13 cellular contexts compared by ENCODE assay signal in genomic region chr18:52953435-52953834, GRCh38.
A peak's percentile ranks its signal among the peaks of the same experiment; 100 is the strongest.
DNase-seq lines count a peak whose midpoint lies in the region; ATAC-seq and TF ChIP-seq lines count a peak whose summit lies in the region.
"Had no signal": no experiment of that assay in that cellular context is flagged by ENCODE, and none has a peak within 500 bp of the region (broad histone marks: within the 10 kb centered on the region; RNA-seq: fewer than 3 reads in every experiment).

No MANE protein-coding gene starts in this region.

- TF ChIP-seq CTCF in GM23338 (conservative IDR thresholded peaks at IDR 0.05; ENCODE audit: low read depth in 2 of 2) (no peak), hepatocyte (IDR thresholded peaks at IDR 0.05; ENCODE audit: poor library complexity) (no peak)

- no peaks in the 10 kb centered on the region for H3K36me3 ChIP-seq in GM23338 (ENCODE audit: insufficient read depth)
- H3K36me3 ChIP-seq in hepatocyte (replicated peaks; ENCODE audit: insufficient read depth, low read depth), result no peaks in the 10 kb centered on the region
- H3K36me3 ChIP-seq: BE2C had no signal

- 19% methylated on average over 3 of the region's 3 CpGs for WGBS in hepatocyte (ENCODE audit: low lambda C conversion rate, missing lambda C conversion rate)

- H3K27ac Mint-ChIP-seq in GM23338, result no peak overlapping the region
- H3K27ac Mint-ChIP-seq: CD4-positive, CD25-positive, alpha-beta regulatory T cell; CD8-positive, alpha-beta memory T cell had no signal

- DNase-seq in GM23338 (ENCODE audit: low spot score) (no peak), hepatocyte (ENCODE audit: low spot score) (no peak), midbrain (lab: John Stamatoyannopoulos, UW) (peak; percentile 1), NCI-H510A (lab: John Stamatoyannopoulos, UW) (no peak), HUDEP-2 (lab: John Stamatoyannopoulos, UW; ENCODE audit: unreplicated experiment in 76 of 76) (no peak)
- DNase-seq: BE2C; C1 segment of cervical spinal cord; CD4-positive, CD25-positive, alpha-beta regulatory T cell; CD8-positive, alpha-beta memory T cell; COR-L47; GOT3; H9 had no signal

- H3K9me3 Mint-ChIP-seq in GM23338, result no peaks in the 10 kb centered on the region
- H3K9me3 Mint-ChIP-seq: H9 had no signal

- no peaks in the 10 kb centered on the region for H3K36me3 Mint-ChIP-seq in GM23338 (ENCODE audit: low read depth)
- H3K36me3 Mint-ChIP-seq: CD4-positive, CD25-positive, alpha-beta regulatory T cell; CD8-positive, alpha-beta memory T cell had no signal

- H3K4me1 ChIP-seq in GM23338 (ENCODE audit: insufficient read depth) (no peaks in the 10 kb centered on the region), hepatocyte (ENCODE audit: insufficient read depth) (no peaks in the 10 kb centered on the region)
- H3K4me1 ChIP-seq: BE2C had no signal

- H3F3A ChIP-seq in GM23338 (replicated peaks; ENCODE audit: low read depth), result no peaks in the 10 kb centered on the region

- H3K27me3 ChIP-seq in GM23338 (ENCODE audit: insufficient read depth), result no peaks in the 10 kb centered on the region
- H3K27me3 ChIP-seq in hepatocyte, result no peaks in the 10 kb centered on the region
- H3K27me3 ChIP-seq: BE2C had no signal

- H3K4me3 ChIP-seq in GM23338 (no peak overlapping the region), hepatocyte (no peak overlapping the region)

- no peak overlapping the region for H3K27ac ChIP-seq in GM23338 (ENCODE audit: low read depth)
- no peak overlapping the region for H3K27ac ChIP-seq in hepatocyte

- no peak overlapping the region for H3K4me3 Mint-ChIP-seq in GM23338
- H3K4me3 Mint-ChIP-seq: CD4-positive, CD25-positive, alpha-beta regulatory T cell; CD8-positive, alpha-beta memory T cell; H9 had no signal

- H3K9me3 ChIP-seq in hepatocyte (ENCODE audit: low read depth), result no peaks in the 10 kb centered on the region
- H3K9me3 ChIP-seq: BE2C had no signal

- no peaks in the 10 kb centered on the region for H4K20me1 ChIP-seq in GM23338 (replicated peaks; ENCODE audit: insufficient read depth)
- no peaks in the 10 kb centered on the region for H4K20me1 ChIP-seq in hepatocyte (ENCODE audit: insufficient read depth, poor library complexity, severe bottlenecking)

- H2AFZ ChIP-seq in GM23338, result peak overlapping the region; percentile 45; the same call in 1 of the 2 replicates
- no peak overlapping the region for H2AFZ ChIP-seq in hepatocyte

- ATAC-seq in GM23338, result no peak
- ATAC-seq in GM21526 (IDR thresholded peaks at IDR 0.05; ENCODE audit: low FRiP score, unreplicated experiment), result no peak

- H3K4me1 Mint-ChIP-seq in GM23338, result no peaks in the 10 kb centered on the region
- H3K4me1 Mint-ChIP-seq: CD4-positive, CD25-positive, alpha-beta regulatory T cell; CD8-positive, alpha-beta memory T cell; H9 had no signal

- peaks cover 2% of the 10 kb centered on the region for H3K27me3 Mint-ChIP-seq in GM23338 (ENCODE audit: insufficient read depth, low read depth, poor library complexity)
- H3K27me3 Mint-ChIP-seq: CD4-positive, CD25-positive, alpha-beta regulatory T cell; CD8-positive, alpha-beta memory T cell had no signal

- H3K4me2 ChIP-seq in GM23338 (no peak overlapping the region), hepatocyte (peak overlapping the region; percentile 4)

- no peaks in the 10 kb centered on the region for H3K79me2 ChIP-seq in GM23338 (replicated peaks; ENCODE audit: insufficient read depth)
- H3K79me2 ChIP-seq in hepatocyte, result no peaks in the 10 kb centered on the region

- H3K9me2 ChIP-seq in GM23338 (ENCODE audit: insufficient read depth) (no peaks in the 10 kb centered on the region), hepatocyte (replicated peaks; ENCODE audit: insufficient read depth) (no peaks in the 10 kb centered on the region)

TF ChIP-seq in GM23338, 12 proteins besides CTCF, POLR2A, EP300 and RAD21 (continues in another document):
- no peak for TF ChIP-seq NANOG (IDR thresholded peaks at IDR 0.05; ENCODE audit: borderline replicate concordance)
- no peak for TF ChIP-seq ZNF114 (CRISPR knock-in tag; IDR thresholded peaks at IDR 0.05)
- no peak for TF ChIP-seq POLR2AphosphoS5 (IDR thresholded peaks at IDR 0.05; ENCODE audit: low read depth)
- TF ChIP-seq ZNF462 (CRISPR knock-in tag; IDR thresholded peaks at IDR 0.05), result no peak
- no peak for TF ChIP-seq CREB1 (CRISPR knock-in tag; IDR thresholded peaks at IDR 0.05; ENCODE audit: low read depth)
- no peak for TF ChIP-seq EZH2phosphoT487 (IDR thresholded peaks at IDR 0.05; ENCODE audit: unreplicated experiment)
- no peak for TF ChIP-seq EZH2 (IDR thresholded peaks at IDR 0.05; ENCODE audit: low read depth, unreplicated experiment)
- TF ChIP-seq STAT1 (IDR thresholded peaks at IDR 0.05; ENCODE audit: unreplicated experiment), result no peak
